ENCODE assay signal across 9 cellular contexts in genomic region chr7:25259487-25260243, GRCh38. TPM values are rescaled to one million over a fixed set of nuclear protein-coding genes. Genes with fewer than 3 reads are reported as not detected.
A peak's percentile ranks its signal among the peaks of the same experiment; 100 is the strongest.
DNase-seq lines count a peak whose midpoint lies in the region; ATAC-seq, FAIRE-seq and TF ChIP-seq lines count a peak whose summit lies in the region.
"Had no signal": no experiment of that assay in that cellular context is flagged by ENCODE, and none has a peak within 500 bp of the region (broad histone marks: within the 10 kb centered on the region; RNA-seq: fewer than 3 reads in every experiment).

No MANE protein-coding gene starts in this region.

- intact Hi-C loops in left colon (cut with DNase I, micrococcal nuclease), result loop anchor here (2.0 to 10.0 kb wide), 4 partner anchors 125 to 593 kb away; no protein-coding TSS in a partner anchor

- no peak overlapping the region for H3K27ac ChIP-seq in caudate nucleus (ENCODE audit: low read depth, low read length)

- DNase-seq in GM12891 (ENCODE audit: insufficient read length, low spot score), result peak; percentile 30
- peak; percentile 85 for DNase-seq in NCI-H345 (lab: John Stamatoyannopoulos, UW)
- peak in 53 of 61 donors; percentile 2 to 77 (median 46) for DNase-seq in caudate nucleus (lab: John Stamatoyannopoulos, UW)
- DNase-seq in left colon, result peak; percentile 64 to 75
- DNase-seq in stimulated activated CD4-positive, alpha-beta T cell treated with anti-CD3 and anti-CD28 coated beads, Interleukin-4, amount 100 ng/mL, for 1 hour, result peak; percentile 47

- peak; percentile 85 for FAIRE-seq in GM12891 (lab: Jason Lieb, UNC)

- no peak for TF ChIP-seq POLR2A in GM12891 (IDR thresholded peaks at IDR 0.05; ENCODE audit: low read depth, low read length)

- peak; percentile 81 for ATAC-seq in HG03135 (IDR thresholded peaks at IDR 0.05; ENCODE audit: unreplicated experiment)
- peak; percentile 73 to 82 for ATAC-seq in activated CD4-positive, CD25-positive, alpha-beta regulatory T cell treated with anti-CD3 and anti-CD28 coated beads, Interleukin-2, amount 50 U/mL, for 24 hours
- peak; percentile 72 for ATAC-seq in left colon
- ATAC-seq in GM18519 (IDR thresholded peaks at IDR 0.05; ENCODE audit: low FRiP score, unreplicated experiment), result no peak

TF ChIP-seq in GM12891, 5 proteins besides CTCF, POLR2A, EP300 and RAD21:
- no peak for TF ChIP-seq POU2F2 (IDR thresholded peaks at IDR 0.05; ENCODE audit: low read depth, low read length)
- no peak for TF ChIP-seq POLR2AphosphoS5 (IDR thresholded peaks at IDR 0.05; ENCODE audit: low read depth, low read length)
- TF ChIP-seq TAF1 (IDR thresholded peaks at IDR 0.05; ENCODE audit: low read depth, low read length), result no peak
- TF ChIP-seq PAX5 (IDR thresholded peaks at IDR 0.05; ENCODE audit: insufficient read depth, low read length, severe bottlenecking), result no peak
- TF ChIP-seq SPI1 (IDR thresholded peaks at IDR 0.05; ENCODE audit: low read depth, low read length), result no peak

RNA-seq across cellular contexts. Expression of gene NPVF, which starts 31.4 kb away (rescaled TPM):
- polyA plus RNA-seq in GM12891 (2012; ENCODE audit: low read depth, missing spikeins), result not detected
- total RNA-seq in left colon, result not detected
- total RNA-seq: urinary bladder had no signal
- polyA plus RNA-seq: urinary bladder had no signal

Comparison
In these comparisons a context has a peak if more than half of its experiments do, and no peak if none do; other contexts are left out.
1. DNase-seq: peak in every context shown above with its lines; median percentile 85 in NCI-H345; 70 in left colon; 47 in stimulated activated CD4-positive, alpha-beta T cell treated with anti-CD3 and anti-CD28 coated beads, Interleukin-4, amount 100 ng/mL, for 1 hour; 46 in caudate nucleus; 30 in GM12891.